Comparison of ENCODE assay signal across 18 cellular contexts in genomic region chr3:54573922-54574321, GRCh38.
DNase-seq lines count a peak whose midpoint lies in the region; ATAC-seq and TF ChIP-seq lines count a peak whose summit lies in the region.
"Had no signal": no experiment of that assay in that cellular context is flagged by ENCODE, and none has a peak within 500 bp of the region (broad histone marks: within the 10 kb centered on the region; RNA-seq: fewer than 3 reads in every experiment).

No MANE protein-coding gene starts in this region.

- no peak for TF ChIP-seq POLR2A in esophagus muscularis mucosa (IDR thresholded peaks at IDR 0.05; ENCODE audit: low read depth)

- TF ChIP-seq CTCF in HEK293 (tag by site-specific recombination; IDR thresholded peaks at IDR 0.05) (no peak), esophagus muscularis mucosa (IDR thresholded peaks at IDR 0.05) (no peak), right atrium auricular region (IDR thresholded peaks at IDR 0.05) (no peak)

- intact Hi-C loops in esophagus muscularis mucosa (cut with DNase I): no loop called here

- POLR2A ChIA-PET in HEK293 (lab: Yijun Ruan, JAX): no interaction called here

- peaks cover 0 to 5% of the 10 kb centered on the region in 2 experiments; a peak in 1 of 3 replicates for H3K36me3 ChIP-seq in HEK293 (ENCODE audit: control insufficient read depth in 2 of 2, insufficient read depth in 1 of 2, low read length in 2 of 2)
- H3K36me3 ChIP-seq in esophagus muscularis mucosa: no peaks in the 10 kb centered on the region
- no peaks in the 10 kb centered on the region for H3K36me3 ChIP-seq in right atrium auricular region
- H3K36me3 ChIP-seq: BLaER1 had no signal

- CTCF ChIA-PET in HEK293 (lab: Yijun Ruan, JAX): no interaction called here

- H3K4me1 ChIP-seq in HEK293 (ENCODE audit: control insufficient read depth, insufficient read depth, low read length): peaks cover 4% of the 10 kb centered on the region; the same call in 1 of the 2 replicates
- no peaks in the 10 kb centered on the region for H3K4me1 ChIP-seq in esophagus muscularis mucosa
- H3K4me1 ChIP-seq in right atrium auricular region: no peaks in the 10 kb centered on the region
- H3K4me1 ChIP-seq: BLaER1 had no signal

- no peak overlapping the region for H3K4me3 ChIP-seq in HEK293 (ENCODE audit: low read depth, low read length)
- no peak overlapping the region for H3K4me3 ChIP-seq in esophagus muscularis mucosa
- H3K4me3 ChIP-seq in right atrium auricular region: no peak overlapping the region
- H3K4me3 ChIP-seq: BLaER1, GM23248 had no signal

- no peak overlapping the region for H3K27ac ChIP-seq in HEK293 (ENCODE audit: extremely low read depth, low read depth, low read length)
- no peak overlapping the region for H3K27ac ChIP-seq in esophagus muscularis mucosa (replicated peaks in 1 of 4)
- H3K27ac ChIP-seq in right atrium auricular region: no peak overlapping the region
- H3K27ac ChIP-seq: BLaER1, GM23248 had no signal

- no peak for ATAC-seq in GM18520 (IDR thresholded peaks at IDR 0.05; ENCODE audit: unreplicated experiment)
- ATAC-seq: HCT116 had no signal

- no peaks in the 10 kb centered on the region for H3K9me3 ChIP-seq in HEK293 (ENCODE audit: control insufficient read depth, insufficient read depth, low read depth, low read length)
- H3K9me3 ChIP-seq in esophagus muscularis mucosa: no peaks in the 10 kb centered on the region
- no peaks in the 10 kb centered on the region for H3K9me3 ChIP-seq in right atrium auricular region
- H3K9me3 ChIP-seq: BLaER1 had no signal

- DNase-seq in SK-N-DZ (ENCODE audit: low spot score) (peak; percentile 66), esophagus muscularis mucosa (ENCODE audit: extremely low spot score) (peak; percentile 39), right atrium auricular region (ENCODE audit: low spot score) (no peak), AG08396 (ENCODE audit: low spot score) (no peak), COLO668 (lab: John Stamatoyannopoulos, UW; ENCODE audit: unreplicated experiment) (no peak)
- DNase-seq: ACHN; AML-193; Calu3; CD4-positive, alpha-beta memory T cell; DMS79 treated with DMSO at 0.1 percent for 48 hours; GF-D8; GM23248; H7; KG1 had no signal

- whole genome bisulfite sequencing in esophagus muscularis mucosa: 45% methylated on average over 9 of the region's 9 CpGs

- H3K27me3 ChIP-seq in esophagus muscularis mucosa: no peaks in the 10 kb centered on the region
- H3K27me3 ChIP-seq in right atrium auricular region: no peaks in the 10 kb centered on the region
- H3K27me3 ChIP-seq: BLaER1 had no signal

- TF ChIP-seq EP300 in esophagus muscularis mucosa (IDR thresholded peaks at IDR 0.05): no peak

TF ChIP-seq in HEK293, 187 proteins besides CTCF, POLR2A, EP300 and RAD21:
- no peak for TF ChIP-seq YY1 (tag by site-specific recombination; IDR thresholded peaks at IDR 0.05)
- peak; percentile 47; the same call in 1 of the 2 replicates for TF ChIP-seq TRIM28 (IDR thresholded peaks at IDR 0.05; ENCODE audit: borderline replicate concordance, low read length)

Comparison
In these comparisons a context has a peak if more than half of its experiments do, and no peak if none do; other contexts are left out.
1. DNase-seq: peak in SK-N-DZ (single experiment) and esophagus muscularis mucosa (single experiment); none in right atrium auricular region (single experiment), AG08396 (single experiment) and COLO668 (single experiment).